In genomic region chr20:43824699-43825402, GRCh38 we compare ENCODE assay signal across 10 cellular contexts.
DNase-seq lines count a peak whose midpoint lies in the region; ATAC-seq and TF ChIP-seq lines count a peak whose summit lies in the region.
"Had no signal": no experiment of that assay in that cellular context is flagged by ENCODE, and none has a peak within 500 bp of the region (broad histone marks: within the 10 kb centered on the region; RNA-seq: fewer than 3 reads in every experiment).

No MANE protein-coding gene starts in this region.

- DNase-seq in DMS 273 (lab: John Stamatoyannopoulos, UW; ENCODE audit: unreplicated experiment) = peak; percentile 61
- peak; percentile 45 for DNase-seq in HFFc6
- DNase-seq in islet precursor cell = peak; percentile 64
- no peak for DNase-seq in CD4-positive, alpha-beta memory T cell
- no peak for DNase-seq in cortex of kidney (lab: John Stamatoyannopoulos, UW)
- no peak for DNase-seq in stomach
- DNase-seq in effector CD8-positive, alpha-beta T cell (lab: John Stamatoyannopoulos, UW) = no peak

- ATAC-seq in SK-N-SH treated with all-trans-retinoic acid at 6 μM for 48 hours = peak; percentile 75

- no peak for TF ChIP-seq CTCF in HFFc6 (IDR thresholded peaks at IDR 0.05)
- no peak for TF ChIP-seq CTCF in stomach (IDR thresholded peaks at IDR 0.05)

- H3K9me3 ChIP-seq in CD4-positive, alpha-beta memory T cell (ENCODE audit: control insufficient read depth in 1 of 2, low read length in 2 of 2) = no peaks in the 10 kb centered on the region
- no peaks in the 10 kb centered on the region for H3K9me3 ChIP-seq in stomach

- H3K4me1 Mint-ChIP-seq in HFFc6 (ENCODE audit: low read depth) = no peaks in the 10 kb centered on the region
- H3K4me1 Mint-ChIP-seq in CD4-positive, alpha-beta memory T cell = peaks cover 0 to 6% (median 3%) of the 10 kb centered on the region in 4 donors

- H3K36me3 ChIP-seq in CD4-positive, alpha-beta memory T cell (ENCODE audit: insufficient read depth, low read length) = no peaks in the 10 kb centered on the region
- H3K36me3 ChIP-seq in stomach = no peaks in the 10 kb centered on the region

- 21 to 28% (median 26%) methylated on average over 4 to 6 of the region's 6 CpGs for WGBS in stomach, 5 donors

- no peaks in the 10 kb centered on the region for H3K4me1 ChIP-seq in CD4-positive, alpha-beta memory T cell (ENCODE audit: insufficient read depth, low read length)
- no peaks in the 10 kb centered on the region for H3K4me1 ChIP-seq in stomach
- H3K4me1 ChIP-seq: parathyroid adenoma had no signal

- POLR2A ChIA-PET in CD4-positive, alpha-beta memory T cell (lab: Charles Lee; ENCODE audit: partially characterized antibody) = no interaction called here

- H3K4me3 ChIP-seq in CD4-positive, alpha-beta memory T cell (ENCODE audit: low read length in 2 of 2) = no peak overlapping the region
- no peak overlapping the region for H3K4me3 ChIP-seq in stomach

- H3K27me3 ChIP-seq in CD4-positive, alpha-beta memory T cell (ENCODE audit: insufficient read depth, low read length) = no peaks in the 10 kb centered on the region
- peaks cover 0 to 11% (median 0%) of the 10 kb centered on the region in 3 donors for H3K27me3 ChIP-seq in stomach

- H3K27me3 Mint-ChIP-seq in HFFc6 (ENCODE audit: insufficient read depth) = peaks cover 15% of the 10 kb centered on the region
- H3K27me3 Mint-ChIP-seq in CD4-positive, alpha-beta memory T cell = peaks cover 2 to 11% of the 10 kb centered on the region in 2 donors

- no peak overlapping the region for H3K27ac Mint-ChIP-seq in HFFc6
- H3K27ac Mint-ChIP-seq in CD4-positive, alpha-beta memory T cell = no peak overlapping the region

- intact Hi-C loops in CD4-positive, alpha-beta memory T cell (cut with micrococcal nuclease) = no loop called here
- intact Hi-C loops in stomach (cut with DNase I; ENCODE audit: low total_unique reads) = no loop called here

- no peak for TF ChIP-seq POLR2A in stomach (IDR thresholded peaks at IDR 0.05)

- H3K36me3 Mint-ChIP-seq in HFFc6 (ENCODE audit: low read depth) = no peaks in the 10 kb centered on the region
- no peaks in the 10 kb centered on the region for H3K36me3 Mint-ChIP-seq in CD4-positive, alpha-beta memory T cell

- H3K9me3 Mint-ChIP-seq in HFFc6 = no peaks in the 10 kb centered on the region
- peaks cover 0 to 2% (median 0%) of the 10 kb centered on the region in 8 donors for H3K9me3 Mint-ChIP-seq in CD4-positive, alpha-beta memory T cell

- H3K4me3 Mint-ChIP-seq in HFFc6 = no peak overlapping the region
- H3K4me3 Mint-ChIP-seq in CD4-positive, alpha-beta memory T cell = no peak overlapping the region

- H3K27ac ChIP-seq in CD4-positive, alpha-beta memory T cell (ENCODE audit: low read depth, low read length) = no peak overlapping the region
- no peak overlapping the region for H3K27ac ChIP-seq in stomach
- H3K27ac ChIP-seq: epithelial cell of prostate, parathyroid adenoma had no signal

- TF ChIP-seq EP300 in stomach (IDR thresholded peaks at IDR 0.05) = no peak

- CTCF ChIA-PET in CD4-positive, alpha-beta memory T cell (lab: Charles Lee; ENCODE audit: partially characterized antibody) = no interaction called here

TF ChIP-seq in SK-N-SH treated with all-trans-retinoic acid at 6 μM for 48 hours, 23 proteins besides CTCF, POLR2A, EP300 and RAD21:
- no peak for TF ChIP-seq ZNF70 (CRISPR knock-in tag; IDR thresholded peaks at IDR 0.05)
- TF ChIP-seq CREB5 (CRISPR knock-in tag; IDR thresholded peaks at IDR 0.05; ENCODE audit: low read depth) = no peak
- TF ChIP-seq BACH2 (CRISPR knock-in tag; IDR thresholded peaks at IDR 0.05; ENCODE audit: borderline replicate concordance) = no peak
- no peak for TF ChIP-seq ARNTL (CRISPR knock-in tag; IDR thresholded peaks at IDR 0.05; ENCODE audit: borderline replicate concordance, low read depth)
- no peak for TF ChIP-seq TSHZ2 (CRISPR knock-in tag; IDR thresholded peaks at IDR 0.05)
- no peak for TF ChIP-seq ZFP3 (CRISPR knock-in tag; IDR thresholded peaks at IDR 0.05)
- TF ChIP-seq CSRNP3 (CRISPR knock-in tag; IDR thresholded peaks at IDR 0.05) = no peak
- TF ChIP-seq ZC3H10 (CRISPR knock-in tag; IDR thresholded peaks at IDR 0.05) = no peak
- no peak for TF ChIP-seq GLIS3 (CRISPR knock-in tag; IDR thresholded peaks at IDR 0.05)
- no peak for TF ChIP-seq ZFP30 (CRISPR knock-in tag; IDR thresholded peaks at IDR 0.05)
- TF ChIP-seq ESRRG (CRISPR knock-in tag; IDR thresholded peaks at IDR 0.05) = no peak
- no peak for TF ChIP-seq ZNF565 (CRISPR knock-in tag; conservative IDR thresholded peaks at IDR 0.05; ENCODE audit: low read depth)
- TF ChIP-seq CSDC2 (CRISPR knock-in tag; IDR thresholded peaks at IDR 0.05) = no peak
- no peak for TF ChIP-seq PPARA (CRISPR knock-in tag; IDR thresholded peaks at IDR 0.05; ENCODE audit: borderline replicate concordance)
- no peak for TF ChIP-seq TCF4 (CRISPR knock-in tag; IDR thresholded peaks at IDR 0.05; ENCODE audit: borderline replicate concordance)
- TF ChIP-seq ZNF8 (CRISPR knock-in tag; IDR thresholded peaks at IDR 0.05) = no peak
- no peak for TF ChIP-seq PATZ1 (CRISPR knock-in tag; IDR thresholded peaks at IDR 0.05; ENCODE audit: borderline replicate concordance)
- TF ChIP-seq RARB (CRISPR knock-in tag; IDR thresholded peaks at IDR 0.05) = no peak
TF ChIP-seq in SK-N-SH treated with all-trans-retinoic acid at 6 μM for 48 hours: peak in this region for 0.

Comparison
In these comparisons a context has a peak if more than half of its experiments do, and no peak if none do; other contexts are left out.
1. DNase-seq: peak in DMS 273 (single experiment), HFFc6 (single experiment) and islet precursor cell (single experiment); none in CD4-positive, alpha-beta memory T cell (0 of 5), cortex of kidney (single experiment), stomach (single experiment) and effector CD8-positive, alpha-beta T cell (single experiment).